In genomic region chr3:196609815-196610515, GRCh38 we compare ENCODE assay signal across 12 cellular contexts. TPM values are rescaled to one million over a fixed set of nuclear protein-coding genes. Genes with fewer than 3 reads are reported as not detected.
A peak's percentile ranks its signal among the peaks of the same experiment; 100 is the strongest.
DNase-seq lines count a peak whose midpoint lies in the region; ATAC-seq and TF ChIP-seq lines count a peak whose summit lies in the region.
"Had no signal": no experiment of that assay in that cellular context is flagged by ENCODE, and none has a peak within 500 bp of the region (broad histone marks: within the 10 kb centered on the region; RNA-seq: fewer than 3 reads in every experiment).

No MANE protein-coding gene starts in this region.

- H3K79me2 ChIP-seq in KMS-11 (ENCODE audit: insufficient read depth, low read depth), result no peaks in the 10 kb centered on the region

- H3K9me3 ChIP-seq in CD4-positive, alpha-beta memory T cell (ENCODE audit: control insufficient read depth in 1 of 2, low read length in 2 of 2), result no peaks in the 10 kb centered on the region
- H3K9me3 ChIP-seq: ascending aorta, pancreas, Peyer's patch had no signal

- peaks cover 0 to 2% (median 0%) of the 10 kb centered on the region in 8 donors for H3K9me3 Mint-ChIP-seq in CD4-positive, alpha-beta memory T cell
- no peaks in the 10 kb centered on the region for H3K9me3 Mint-ChIP-seq in activated T-helper 1 cell treated with anti-CD3 and anti-CD28 coated beads, Interleukin-12 subunit alpha, Interleukin-12 subunit beta, Interleukin-2, Interleukin-4 antibody, amounts not matched to agents 30 ng/mL and 10 ng/mL and 1 ng/mL, durations not matched to agents 14 hours and 24 hours and 36 hours
- H3K9me3 Mint-ChIP-seq in naive thymus-derived CD8-positive, alpha-beta T cell, result no peaks in the 10 kb centered on the region
- H3K9me3 Mint-ChIP-seq: type B pancreatic cell had no signal

- peaks cover 28 to 45% (median 36%) of the 10 kb centered on the region in 4 donors for H3K4me1 Mint-ChIP-seq in CD4-positive, alpha-beta memory T cell
- peaks cover 38% of the 10 kb centered on the region for H3K4me1 Mint-ChIP-seq in activated T-helper 1 cell treated with anti-CD3 and anti-CD28 coated beads, Interleukin-12 subunit alpha, Interleukin-12 subunit beta, Interleukin-2, Interleukin-4 antibody, amounts not matched to agents 30 ng/mL and 10 ng/mL and 1 ng/mL, durations not matched to agents 14 hours and 24 hours and 36 hours (ENCODE audit: low read depth)
- H3K4me1 Mint-ChIP-seq in naive thymus-derived CD8-positive, alpha-beta T cell, result peaks cover 16 to 43% (median 35%) of the 10 kb centered on the region in 4 donors

- peak in 4 of 5 donors; percentile 26 to 54 (median 42) for DNase-seq in CD4-positive, alpha-beta memory T cell
- DNase-seq in activated T-helper 1 cell treated with anti-CD3 and anti-CD28 coated beads, Interleukin-12 subunit alpha, Interleukin-12 subunit beta, Interleukin-2, Interleukin-4 antibody, amounts not matched to agents 30 ng/mL and 10 ng/mL and 1 ng/mL, durations not matched to agents 14 hours and 24 hours and 36 hours (ENCODE audit: low spot score), result no peak
- DNase-seq in naive thymus-derived CD8-positive, alpha-beta T cell, result no peak
- no peak for DNase-seq in DMS53 treated with DMSO at 0.1 percent for 48 hours (lab: John Stamatoyannopoulos, UW; ENCODE audit: unreplicated experiment)
- no peak for DNase-seq in dorsolateral prefrontal cortex
- no peak for DNase-seq in GOT3 (lab: John Stamatoyannopoulos, UW)
- DNase-seq in RPMI8226, result no peak

- peak overlapping the region; percentile 79 to 96 (median 93) for H3K27ac Mint-ChIP-seq in CD4-positive, alpha-beta memory T cell
- H3K27ac Mint-ChIP-seq in activated T-helper 1 cell treated with anti-CD3 and anti-CD28 coated beads, Interleukin-12 subunit alpha, Interleukin-12 subunit beta, Interleukin-2, Interleukin-4 antibody, amounts not matched to agents 30 ng/mL and 10 ng/mL and 1 ng/mL, durations not matched to agents 14 hours and 24 hours and 36 hours, result peak overlapping the region; percentile 56
- peak overlapping the region; percentile 23 to 94 (median 78) for H3K27ac Mint-ChIP-seq in naive thymus-derived CD8-positive, alpha-beta T cell
- H3K27ac Mint-ChIP-seq: type B pancreatic cell had no signal

- no peaks in the 10 kb centered on the region for H3K36me3 Mint-ChIP-seq in CD4-positive, alpha-beta memory T cell
- H3K36me3 Mint-ChIP-seq in activated T-helper 1 cell treated with anti-CD3 and anti-CD28 coated beads, Interleukin-12 subunit alpha, Interleukin-12 subunit beta, Interleukin-2, Interleukin-4 antibody, amounts not matched to agents 30 ng/mL and 10 ng/mL and 1 ng/mL, durations not matched to agents 14 hours and 24 hours and 36 hours (ENCODE audit: low read depth), result no peaks in the 10 kb centered on the region
- no peaks in the 10 kb centered on the region for H3K36me3 Mint-ChIP-seq in naive thymus-derived CD8-positive, alpha-beta T cell
- H3K36me3 Mint-ChIP-seq: type B pancreatic cell had no signal

- ATAC-seq in naive thymus-derived CD8-positive, alpha-beta T cell, result peak; percentile 15 to 29

- peak overlapping the region; percentile 33; the same call in 1 of the 2 replicates for H3K4me2 ChIP-seq in KMS-11

- POLR2A ChIA-PET in CD4-positive, alpha-beta memory T cell (lab: Charles Lee; ENCODE audit: partially characterized antibody), result interaction anchor here (0.9 to 5.8 kb wide), 12 partner anchors 15 to 102 kb away, joined by 3 to 121 read pairs (median 7); partner anchors contain the start of genes CEP19, NRROS and PIGX
- POLR2A ChIA-PET in naive thymus-derived CD8-positive, alpha-beta T cell (lab: Charles Lee), result interaction anchor here (1.0 to 2.2 kb wide), 8 partner anchors 20 to 130 kb away, joined by 3 to 32 read pairs (median 5); partner anchors contain the start of genes FBXO45, NRROS and PAK2

- peaks cover 42% of the 10 kb centered on the region for H3K4me1 ChIP-seq in CD4-positive, alpha-beta memory T cell (ENCODE audit: insufficient read depth, low read length)
- H3K4me1 ChIP-seq in KMS-11 (ENCODE audit: low read depth, poor library complexity, severe bottlenecking), result peaks cover 5% of the 10 kb centered on the region
- H3K4me1 ChIP-seq: ascending aorta had no signal

- peak overlapping the region; percentile 37 for H3K27ac ChIP-seq in CD4-positive, alpha-beta memory T cell (ENCODE audit: low read depth, low read length)
- H3K27ac ChIP-seq in KMS-11 (no peak overlapping the region), dorsolateral prefrontal cortex (peak overlapping the region in 2 of 59 donors; percentile 19)
- H3K27ac ChIP-seq: ascending aorta, Peyer's patch had no signal

- TF ChIP-seq CTCF in KMS-11 (conservative IDR thresholded peaks at IDR 0.05; ENCODE audit: low read depth, low read length) (no peak), dorsolateral prefrontal cortex (IDR thresholded peaks at IDR 0.05 in 54 of 56, conservative IDR thresholded peaks at IDR 0.05 in 2 of 56; ENCODE audit: low read depth in 1 of 56, partially characterized antibody in 56 of 56) (no peak)

- CTCF ChIA-PET in CD4-positive, alpha-beta memory T cell (lab: Charles Lee; ENCODE audit: partially characterized antibody), result interaction anchor here (0.6 to 10.9 kb wide), 31 partner anchors 8 to 148 kb away, joined by 3 to 360 read pairs (median 6); partner anchors contain the start of genes CEP19, FBXO45, NRROS and PIGX

- intact Hi-C loops in CD4-positive, alpha-beta memory T cell (cut with micrococcal nuclease), result loop anchor here (1.0 to 2.0 kb wide), 6 partner anchors 22 to 359 kb away; partner anchors contain the start of gene NRROS
- intact Hi-C loops in activated T-helper 1 cell treated with anti-CD3 and anti-CD28 coated beads, Interleukin-12 subunit alpha, Interleukin-12 subunit beta, Interleukin-2, Interleukin-4 antibody, amounts not matched to agents 30 ng/mL and 10 ng/mL and 1 ng/mL, durations not matched to agents 14 hours and 24 hours and 36 hours (cut with micrococcal nuclease), result loop anchor here (1.0 to 2.0 kb wide), 12 partner anchors 12 to 361 kb away; partner anchors contain the start of genes NCBP2 and NRROS
- intact Hi-C loops in dorsolateral prefrontal cortex (cut with DNase I), result loop anchor here in 1 of 2 donors (1.0 to 5.0 kb wide), 2 partner anchors 74 to 357 kb away; partner anchors contain the start of gene PIGZ

- peak overlapping the region in 7 of 8 donors; percentile 65 to 79 (median 73) for H3K4me3 Mint-ChIP-seq in CD4-positive, alpha-beta memory T cell
- H3K4me3 Mint-ChIP-seq in activated T-helper 1 cell treated with anti-CD3 and anti-CD28 coated beads, Interleukin-12 subunit alpha, Interleukin-12 subunit beta, Interleukin-2, Interleukin-4 antibody, amounts not matched to agents 30 ng/mL and 10 ng/mL and 1 ng/mL, durations not matched to agents 14 hours and 24 hours and 36 hours, result peak overlapping the region; percentile 20
- H3K4me3 Mint-ChIP-seq in naive thymus-derived CD8-positive, alpha-beta T cell, result peak overlapping the region; percentile 9 to 86 (median 68)
- H3K4me3 Mint-ChIP-seq: type B pancreatic cell had no signal

- no peaks in the 10 kb centered on the region for H4K20me1 ChIP-seq in KMS-11 (ENCODE audit: insufficient read depth)

- H3K36me3 ChIP-seq in CD4-positive, alpha-beta memory T cell (ENCODE audit: insufficient read depth, low read length), result no peaks in the 10 kb centered on the region
- no peaks in the 10 kb centered on the region for H3K36me3 ChIP-seq in KMS-11 (ENCODE audit: insufficient read depth)
- H3K36me3 ChIP-seq: ascending aorta, pancreas, Peyer's patch had no signal

- peak overlapping the region in 1 of 2 donors; percentile 7 for H3K4me3 ChIP-seq in CD4-positive, alpha-beta memory T cell (ENCODE audit: low read length in 2 of 2)
- H3K4me3 ChIP-seq in KMS-11 (IDR thresholded peaks at IDR 0.05; ENCODE audit: insufficient read depth, low read depth, low read length), result no peak overlapping the region
- H3K4me3 ChIP-seq in dorsolateral prefrontal cortex, result peak overlapping the region in 1 of 59 donors; percentile 26
- H3K4me3 ChIP-seq: ascending aorta, pancreas, Peyer's patch had no signal

- H3K9ac ChIP-seq in KMS-11, result no peak overlapping the region

- H3K27me3 Mint-ChIP-seq in CD4-positive, alpha-beta memory T cell, result no peaks in the 10 kb centered on the region
- H3K27me3 Mint-ChIP-seq in activated T-helper 1 cell treated with anti-CD3 and anti-CD28 coated beads, Interleukin-12 subunit alpha, Interleukin-12 subunit beta, Interleukin-2, Interleukin-4 antibody, amounts not matched to agents 30 ng/mL and 10 ng/mL and 1 ng/mL, durations not matched to agents 14 hours and 24 hours and 36 hours (ENCODE audit: insufficient read depth), result peaks cover 2% of the 10 kb centered on the region
- no peaks in the 10 kb centered on the region for H3K27me3 Mint-ChIP-seq in naive thymus-derived CD8-positive, alpha-beta T cell

- H3K27me3 ChIP-seq in CD4-positive, alpha-beta memory T cell (ENCODE audit: insufficient read depth, low read length), result no peaks in the 10 kb centered on the region
- H3K27me3 ChIP-seq in KMS-11 (ENCODE audit: insufficient read depth, low read depth) (no peaks in the 10 kb centered on the region), dorsolateral prefrontal cortex (no peaks in the 10 kb centered on the region)
- H3K27me3 ChIP-seq: ascending aorta, pancreas, Peyer's patch had no signal

- peak overlapping the region; percentile 66 for H2AFZ ChIP-seq in KMS-11 (ENCODE audit: low read depth)

RNA-seq across cellular contexts. Expression of gene NRROS, which starts 29.5 kb away (rescaled TPM):
- 10 to 100 TPM; 18.7 to 20.0 TPM for total RNA-seq in CD4-positive, alpha-beta memory T cell
- 1 to 10 TPM; 4.6 to 5.0 TPM for polyA plus RNA-seq in CD4-positive, alpha-beta memory T cell
- 37.8 and 38.8 TPM in 2 replicates for total RNA-seq in activated T-helper 1 cell treated with anti-CD3 and anti-CD28 coated beads, Interleukin-12 subunit alpha, Interleukin-12 subunit beta, Interleukin-2, Interleukin-4 antibody, amounts not matched to agents 30 ng/mL and 10 ng/mL and 1 ng/mL, durations not matched to agents 14 hours and 24 hours and 36 hours
- 1 to 10 TPM; 3.4 to 4.1 TPM for total RNA-seq in naive thymus-derived CD8-positive, alpha-beta T cell
- under 1 TPM; 0.29 to 0.92 (median 0.87) TPM for polyA plus RNA-seq in naive thymus-derived CD8-positive, alpha-beta T cell
- total RNA-seq in dorsolateral prefrontal cortex, result 1 to 10 TPM; 1.1 to 8.0 (median 3.3) TPM

RNA-seq across cellular contexts. Expression of gene FBXO45, which starts 41.5 kb away (rescaled TPM):
- 10 to 100 TPM; 10.9 to 12.0 TPM for total RNA-seq in CD4-positive, alpha-beta memory T cell
- 1 to 10 TPM; 3.0 to 5.4 TPM for polyA plus RNA-seq in CD4-positive, alpha-beta memory T cell
- 22.8 and 24.3 TPM in 2 replicates for total RNA-seq in activated T-helper 1 cell treated with anti-CD3 and anti-CD28 coated beads, Interleukin-12 subunit alpha, Interleukin-12 subunit beta, Interleukin-2, Interleukin-4 antibody, amounts not matched to agents 30 ng/mL and 10 ng/mL and 1 ng/mL, durations not matched to agents 14 hours and 24 hours and 36 hours
- total RNA-seq in naive thymus-derived CD8-positive, alpha-beta T cell, result 1 to 10 TPM; 4.3 to 4.7 TPM
- 1 to 10 TPM; 1.7 to 2.9 (median 2.8) TPM for polyA plus RNA-seq in naive thymus-derived CD8-positive, alpha-beta T cell
- 10 to 100 TPM; 12.3 to 28.8 (median 20.8) TPM for total RNA-seq in dorsolateral prefrontal cortex

RNA-seq across cellular contexts. Expression of gene WDR53, which starts 41.6 kb away (rescaled TPM):
- 10 to 100 TPM; 37.5 to 38.7 TPM for total RNA-seq in CD4-positive, alpha-beta memory T cell
- polyA plus RNA-seq in CD4-positive, alpha-beta memory T cell, result 10 to 100 TPM; 25.8 to 33.0 TPM
- 24.8 and 25.5 TPM in 2 replicates for total RNA-seq in activated T-helper 1 cell treated with anti-CD3 and anti-CD28 coated beads, Interleukin-12 subunit alpha, Interleukin-12 subunit beta, Interleukin-2, Interleukin-4 antibody, amounts not matched to agents 30 ng/mL and 10 ng/mL and 1 ng/mL, durations not matched to agents 14 hours and 24 hours and 36 hours
- 10 to 100 TPM; 19.4 to 23.0 TPM for total RNA-seq in naive thymus-derived CD8-positive, alpha-beta T cell
- polyA plus RNA-seq in naive thymus-derived CD8-positive, alpha-beta T cell, result 10 to 100 TPM; 11.8 to 17.4 (median 12.6) TPM
- 10 to 100 TPM in 95 of 120 experiments, 1 to 10 TPM in 25; 6.0 to 19.1 (median 12.3) TPM for total RNA-seq in dorsolateral prefrontal cortex

Comparison
In these comparisons a context has a peak if more than half of its experiments do, and no peak if none do; other contexts are left out.
1. DNase-seq: peak in CD4-positive, alpha-beta memory T cell (4 of 5); none in activated T-helper 1 cell treated with anti-CD3 and anti-CD28 coated beads, Interleukin-12 subunit alpha, Interleukin-12 subunit beta, Interleukin-2, Interleukin-4 antibody, amounts not matched to agents 30 ng/mL and 10 ng/mL and 1 ng/mL, durations not matched to agents 14 hours and 24 hours and 36 hours (single experiment), naive thymus-derived CD8-positive, alpha-beta T cell (0 of 10), DMS53 treated with DMSO at 0.1 percent for 48 hours (single experiment), dorsolateral prefrontal cortex (0 of 10), GOT3 (single experiment) and RPMI8226 (single experiment).
2. H3K4me3 Mint-ChIP-seq: peak in every context shown above with its lines; median percentile 73 in CD4-positive, alpha-beta memory T cell; 68 in naive thymus-derived CD8-positive, alpha-beta T cell; 20 in activated T-helper 1 cell treated with anti-CD3 and anti-CD28 coated beads, Interleukin-12 subunit alpha, Interleukin-12 subunit beta, Interleukin-2, Interleukin-4 antibody, amounts not matched to agents 30 ng/mL and 10 ng/mL and 1 ng/mL, durations not matched to agents 14 hours and 24 hours and 36 hours.
3. Peak in every context shown above with its lines, with median percentiles within 50 percentile points of each other: H3K27ac Mint-ChIP-seq.